21 cellular contexts compared by ENCODE assay signal in the genomic region with DNA sequence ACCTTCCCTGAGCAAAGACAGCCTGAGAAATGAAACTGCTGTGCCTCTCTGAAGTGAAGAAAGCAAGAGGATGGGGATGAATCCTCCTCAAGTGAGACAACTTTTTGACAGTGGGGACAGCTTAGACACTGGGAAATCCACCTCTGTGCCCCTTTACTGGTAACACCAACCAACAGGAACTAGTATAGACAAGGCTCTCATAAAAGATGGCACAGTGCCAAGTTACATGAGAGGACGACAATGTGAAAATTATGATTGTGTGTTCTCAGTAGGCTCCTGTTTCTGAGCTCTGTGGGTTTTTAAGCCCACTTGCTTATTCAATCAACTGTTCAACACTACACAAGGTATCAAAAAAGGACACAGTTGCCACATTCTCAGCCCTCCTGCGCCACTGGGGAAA. TPM values are rescaled to one million over a fixed set of nuclear protein-coding genes. Genes with fewer than 3 reads are reported as not detected.
DNase-seq lines count a peak whose midpoint lies in the region; ATAC-seq and TF ChIP-seq lines count a peak whose summit lies in the region.
"Had no signal": no experiment of that assay in that cellular context is flagged by ENCODE, and none has a peak within 500 bp of the region (broad histone marks: within the 10 kb centered on the region; RNA-seq: fewer than 3 reads in every experiment).

No MANE protein-coding gene starts in this region.

- H3K27me3 ChIP-seq in left ventricle myocardium inferior (ENCODE audit: low read depth), result no peaks in the 10 kb centered on the region
- H3K27me3 ChIP-seq in MG63, result no peaks in the 10 kb centered on the region
- H3K27me3 ChIP-seq: SJCRH30, stomach had no signal

- H3K4me3 ChIP-seq in left ventricle myocardium inferior (no peak overlapping the region), MG63 (no peak overlapping the region)
- H3K4me3 ChIP-seq: prostate gland, SJCRH30, smooth muscle cell, stomach had no signal

- DNase-seq in NCI-H1417 (lab: John Stamatoyannopoulos, UW), result peak in 2 of 3 experiments; percentile 7 to 22
- no peak for DNase-seq in NCI-H1417 treated with DMSO at 0.1 percent for 48 hours (lab: John Stamatoyannopoulos, UW)
- peak; percentile 38 for DNase-seq in COR-L47 (lab: John Stamatoyannopoulos, UW)
- DNase-seq in NCI-H2029 (lab: John Stamatoyannopoulos, UW), result peak; percentile 31
- DNase-seq in left ventricle myocardium inferior, result no peak
- DNase-seq in 8988T, result no peak
- DNase-seq in MG63, result no peak
- DNase-seq: activated CD8-positive, alpha-beta memory T cell treated with anti-CD3 and anti-CD28 coated beads, Interleukin-2, amount 50 U/mL, for 4 hours; activated naive CD8-positive, alpha-beta T cell treated with anti-CD3 and anti-CD28 coated beads, Interleukin-2, amount 10 ng/mL, durations not matched to agents 7 days and 5 days; DND-41; effector memory CD4-positive, alpha-beta T cell; glutamatergic neuron; immature natural killer cell; NCI-H2171; stimulated activated CD4-positive, alpha-beta T cell treated with anti-CD3 and anti-CD28 coated beads, Interleukin-4, amount 100 ng/mL, for 24 hours; stomach; T-helper 2 cell had no signal

- intact Hi-C loops in left ventricle myocardium inferior (cut with micrococcal nuclease), result no loop called here

- H3K36me3 ChIP-seq in left ventricle myocardium inferior (peaks cover 93% of the 10 kb centered on the region), MG63 (peaks cover 67% of the 10 kb centered on the region)

- peak overlapping the region; percentile 64 for H3K27ac ChIP-seq in left ventricle myocardium inferior (replicated peaks)
- H3K27ac ChIP-seq: prostate gland, SJCRH30, stomach had no signal

- no peak for TF ChIP-seq CTCF in left ventricle myocardium inferior (IDR thresholded peaks at IDR 0.05; ENCODE audit: borderline replicate concordance)

- H3K9me3 ChIP-seq in left ventricle myocardium inferior (replicated peaks) (no peaks in the 10 kb centered on the region), MG63 (no peaks in the 10 kb centered on the region)
- H3K9me3 ChIP-seq: prostate gland, SJCRH30, stomach had no signal

- peaks cover 38% of the 10 kb centered on the region for H3K4me1 ChIP-seq in left ventricle myocardium inferior
- H3K4me1 ChIP-seq: prostate gland, SJCRH30, stomach had no signal

- ATAC-seq in HG02973 (IDR thresholded peaks at IDR 0.05; ENCODE audit: unreplicated experiment), result no peak

RNA-seq across cellular contexts. Expression of gene LYRM2, which starts 41.6 kb away (rescaled TPM):
- total RNA-seq in left ventricle myocardium inferior, result 41.3 TPM
- 7.1 and 28.4 TPM in 2 replicates for total RNA-seq in MG63 (2014; rRNA removed; shearing (Covaris generic); ENCODE audit: low replicate concordance)

Comparison
In these comparisons a context has a peak if more than half of its experiments do, and no peak if none do; other contexts are left out.
1. DNase-seq: peak in NCI-H1417 (2 of 3), COR-L47 (single experiment) and NCI-H2029 (single experiment); none in NCI-H1417 treated with DMSO at 0.1 percent for 48 hours (single experiment), left ventricle myocardium inferior (single experiment), 8988T (single experiment) and MG63 (single experiment).